ENCODE assay signal across 8 cellular contexts in the genomic region with DNA sequence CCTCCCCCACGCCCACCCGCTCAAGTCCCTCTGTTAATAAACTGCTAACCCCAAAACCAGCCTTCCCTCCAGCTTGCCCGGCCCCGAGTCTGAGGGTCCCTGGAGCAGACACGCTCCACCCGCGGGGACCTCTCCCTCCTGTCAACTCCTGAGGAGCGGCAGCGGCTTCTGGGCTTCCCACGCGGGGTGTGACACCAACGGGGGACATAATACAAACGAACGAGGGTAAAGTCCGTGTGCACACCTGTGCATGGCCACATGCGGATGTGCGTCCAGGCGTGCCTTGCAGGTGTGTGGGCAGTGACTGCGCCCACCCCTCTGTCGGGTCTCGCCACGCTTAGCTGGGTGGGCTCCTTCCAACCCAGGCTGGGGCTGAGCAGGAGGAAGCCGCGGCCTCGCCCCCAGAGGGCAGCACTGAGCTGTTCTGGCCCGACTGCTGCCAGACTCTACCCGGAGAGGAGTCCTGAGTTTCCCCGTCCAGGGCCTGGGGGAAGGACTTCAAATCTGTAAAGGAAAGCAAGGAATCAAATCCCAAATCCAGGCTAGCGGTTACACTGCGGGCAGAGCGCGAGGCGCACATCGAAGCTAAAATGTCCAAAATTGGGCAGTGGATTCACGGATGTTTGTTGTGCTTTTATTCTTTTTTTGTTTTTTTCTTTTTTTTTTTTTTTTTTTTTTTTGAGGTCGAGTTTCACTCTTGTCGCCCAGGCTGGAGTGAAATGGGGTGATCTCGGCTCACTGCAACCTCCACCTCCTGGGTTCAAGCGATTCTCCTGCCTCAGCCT. TPM values are rescaled to one million over a fixed set of nuclear protein-coding genes. Genes with fewer than 3 reads are reported as not detected.
DNase-seq lines count a peak whose midpoint lies in the region; ATAC-seq and TF ChIP-seq lines count a peak whose summit lies in the region.

No MANE protein-coding gene starts in this region.

- intact Hi-C loops in left ventricle myocardium inferior (cut with micrococcal nuclease): loop anchor here (10.0 kb wide), 1 partner anchor 74 kb away; a partner anchor contains a TSS
- intact Hi-C loops in prostate gland (cut with DNase I): loop anchor here (1.0 to 5.0 kb wide), 4 partner anchors 14 to 741 kb away; no protein-coding TSS in a partner anchor

- no peaks in the 10 kb centered on the region for H3K9me3 ChIP-seq in T-helper 17 cell (ENCODE audit: control insufficient read depth, low read length, poor library complexity, severe bottlenecking)
- no peaks in the 10 kb centered on the region for H3K9me3 ChIP-seq in left ventricle myocardium inferior (replicated peaks)
- H3K9me3 ChIP-seq in prostate gland: no peaks in the 10 kb centered on the region
- no peaks in the 10 kb centered on the region for H3K9me3 ChIP-seq in upper lobe of left lung

- peaks cover 2% of the 10 kb centered on the region for H3K36me3 Mint-ChIP-seq in T-helper 17 cell (ENCODE audit: low read depth)

- H3K4me3 ChIP-seq in left ventricle myocardium inferior (peak overlapping the region; percentile 55), prostate gland (peak overlapping the region; percentile 5 to 6), upper lobe of left lung (peak overlapping the region in 3 of 4 donors; percentile 29 to 49 (median 45))

- TF ChIP-seq EP300 in upper lobe of left lung (IDR thresholded peaks at IDR 0.05): no peak

- peaks cover 14% of the 10 kb centered on the region for H3K4me1 ChIP-seq in left ventricle myocardium inferior
- H3K4me1 ChIP-seq in prostate gland (replicated peaks): peaks cover 7% of the 10 kb centered on the region
- peaks cover 21 to 44% (median 30%) of the 10 kb centered on the region in 4 donors for H3K4me1 ChIP-seq in upper lobe of left lung

- H3K27ac ChIP-seq in left ventricle myocardium inferior (replicated peaks) (no peak overlapping the region), prostate gland (peak overlapping the region; percentile 36 to 47), upper lobe of left lung (peak overlapping the region in 3 of 4 donors; percentile 44 to 61 (median 61))

- DNase-seq in AG08396 (ENCODE audit: low spot score): peak; percentile 91
- peak; percentile 89 for DNase-seq in GM20000 (ENCODE audit: low spot score)
- DNase-seq in NCI-H1417 treated with DMSO at 0.1 percent for 48 hours (lab: John Stamatoyannopoulos, UW): peak; percentile 4
- DNase-seq in T-helper 17 cell: peak; percentile 74 to 87 (median 85)
- DNase-seq in amniotic epithelial cell (ENCODE audit: low read depth): peak; percentile 73
- DNase-seq in left ventricle myocardium inferior: peak; percentile 84
- peak; percentile 86 for DNase-seq in prostate gland (ENCODE audit: low spot score)
- peak; percentile 91 to 96 for DNase-seq in upper lobe of left lung

- TF ChIP-seq POLR2A in prostate gland (IDR thresholded peaks at IDR 0.05): peak; percentile 39
- no peak for TF ChIP-seq POLR2A in upper lobe of left lung (IDR thresholded peaks at IDR 0.05)

- H3K27me3 Mint-ChIP-seq in T-helper 17 cell: no peaks in the 10 kb centered on the region

- TF ChIP-seq CTCF in GM20000 (IDR thresholded peaks at IDR 0.05; ENCODE audit: extremely low read depth, missing control alignments) (peak; percentile 97), left ventricle myocardium inferior (IDR thresholded peaks at IDR 0.05; ENCODE audit: borderline replicate concordance) (peak; percentile 95), prostate gland (IDR thresholded peaks at IDR 0.05) (peak; percentile 96 to 99 (median 98)), upper lobe of left lung (IDR thresholded peaks at IDR 0.05) (peak; percentile 93 to 98 (median 97))

- 9% methylated on average over 37 of the region's 39 CpGs for WGBS in prostate gland
- 8 to 9% methylated on average over 30 to 35 of the region's 39 CpGs for WGBS in upper lobe of left lung, 2 donors

- H3K36me3 ChIP-seq in left ventricle myocardium inferior (no peaks in the 10 kb centered on the region), prostate gland (no peaks in the 10 kb centered on the region), upper lobe of left lung (no peaks in the 10 kb centered on the region)

- peak overlapping the region; percentile 71 for H3K27ac Mint-ChIP-seq in T-helper 17 cell

- H3K27me3 ChIP-seq in left ventricle myocardium inferior (ENCODE audit: low read depth) (peaks cover 6% of the 10 kb centered on the region), prostate gland (replicated peaks; ENCODE audit: insufficient read depth) (no peaks in the 10 kb centered on the region), upper lobe of left lung (no peaks in the 10 kb centered on the region)

- H3K4me1 Mint-ChIP-seq in T-helper 17 cell: peaks cover 13% of the 10 kb centered on the region

- ATAC-seq in T-helper 17 cell (peak; percentile 91), upper lobe of left lung (ENCODE audit: low FRiP score in 2 of 2) (peak; percentile 94 to 96)

- peak overlapping the region; percentile 95 for H3K4me3 Mint-ChIP-seq in T-helper 17 cell

RNA-seq across cellular contexts. Expression of a gene that starts 24.2 kb away (rescaled TPM):
- not detected for total RNA-seq in T-helper 17 cell
- total RNA-seq in left ventricle myocardium inferior: not detected
- total RNA-seq in prostate gland: 100 to 1,000 TPM; 201 to 360 TPM
- 10 to 100 TPM in 4 of 6 donors, 1 to 10 TPM in 1, under 1 TPM in 1; 0.78 to 33.3 (median 18.0) TPM for total RNA-seq in upper lobe of left lung

RNA-seq across cellular contexts. Expression of a gene that starts 36.0 kb away (rescaled TPM):
- total RNA-seq in T-helper 17 cell (not detected), left ventricle myocardium inferior (not detected), prostate gland (1 to 10 TPM; 4.0 to 6.7 TPM), upper lobe of left lung (not detected)

RNA-seq across cellular contexts. Expression of a gene that starts 40.1 kb away (rescaled TPM):
- total RNA-seq in T-helper 17 cell (1,000 to 10,000 TPM; 2,426 to 2,697 TPM), left ventricle myocardium inferior (1,125 TPM), prostate gland (100 to 1,000 TPM; 136 to 320 TPM), upper lobe of left lung (100 to 1,000 TPM; 109 to 998 (median 405) TPM)

Comparison
In these comparisons a context has a peak if more than half of its experiments do, and no peak if none do; other contexts are left out.
1. DNase-seq: peak in every context shown above with its lines; median percentile 94 in upper lobe of left lung; 91 in AG08396; 89 in GM20000; 86 in prostate gland; 85 in T-helper 17 cell; 84 in left ventricle myocardium inferior; 73 in amniotic epithelial cell; 4 in NCI-H1417 treated with DMSO at 0.1 percent for 48 hours.
2. RNA of a gene that starts 24.2 kb away (total RNA-seq): 201 to 360 TPM in prostate gland; 0.78 to 33.3 TPM in upper lobe of left lung, not detected in T-helper 17 cell and not detected in left ventricle myocardium inferior (single experiment); every median in the first group is over 4 times any median in the second.
3. Peak in every context shown above with its lines, with median percentiles within 50 percentile points of each other: CTCF ChIP-seq and H3K4me3 ChIP-seq.